In the genomic region with DNA sequence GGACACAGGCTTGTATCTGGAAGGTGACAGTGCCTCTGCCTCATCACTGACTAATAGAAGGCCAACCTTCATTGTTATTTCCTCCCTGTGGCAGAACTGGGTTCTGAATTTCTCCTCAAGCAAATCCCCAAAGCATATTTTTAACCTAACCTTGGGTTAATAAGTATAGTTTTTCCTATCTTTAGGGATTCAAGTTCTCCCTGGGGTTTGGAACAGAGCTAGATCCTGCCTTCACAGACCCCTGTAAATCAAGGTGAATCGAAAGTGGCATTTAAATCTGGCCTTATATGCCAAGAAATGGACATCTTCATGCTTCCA, we compare ENCODE assay signal across 1 cellular context.
TF ChIP-seq lines count a peak whose summit lies in the region.

No MANE protein-coding gene starts in this region.

TF ChIP-seq in H1, 55 proteins besides CTCF, POLR2A, EP300 and RAD21 (continued from another document):
- TF ChIP-seq, protein P1, sequence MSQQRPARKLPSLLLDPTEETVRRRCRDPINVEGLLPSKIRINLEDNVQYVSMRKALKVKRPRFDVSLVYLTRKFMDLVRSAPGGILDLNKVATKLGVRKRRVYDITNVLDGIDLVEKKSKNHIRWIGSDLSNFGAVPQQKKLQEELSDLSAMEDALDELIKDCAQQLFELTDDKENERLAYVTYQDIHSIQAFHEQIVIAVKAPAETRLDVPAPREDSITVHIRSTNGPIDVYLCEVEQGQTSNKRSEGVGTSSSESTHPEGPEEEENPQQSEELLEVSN (IDR thresholded peaks at IDR 0.05): no peak
- TF ChIP-seq, protein P2, sequence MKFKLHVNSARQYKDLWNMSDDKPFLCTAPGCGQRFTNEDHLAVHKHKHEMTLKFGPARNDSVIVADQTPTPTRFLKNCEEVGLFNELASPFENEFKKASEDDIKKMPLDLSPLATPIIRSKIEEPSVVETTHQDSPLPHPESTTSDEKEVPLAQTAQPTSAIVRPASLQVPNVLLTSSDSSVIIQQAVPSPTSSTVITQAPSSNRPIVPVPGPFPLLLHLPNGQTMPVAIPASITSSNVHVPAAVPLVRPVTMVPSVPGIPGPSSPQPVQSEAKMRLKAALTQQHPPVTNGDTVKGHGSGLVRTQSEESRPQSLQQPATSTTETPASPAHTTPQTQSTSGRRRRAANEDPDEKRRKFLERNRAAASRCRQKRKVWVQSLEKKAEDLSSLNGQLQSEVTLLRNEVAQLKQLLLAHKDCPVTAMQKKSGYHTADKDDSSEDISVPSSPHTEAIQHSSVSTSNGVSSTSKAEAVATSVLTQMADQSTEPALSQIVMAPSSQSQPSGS (IDR thresholded peaks at IDR 0.05; ENCODE audit: low read length): no peak
- TF ChIP-seq TAF7 (optimal IDR thresholded peaks at IDR 0.05; ENCODE audit: borderline replicate concordance, low read depth, low read length): no peak
- TF ChIP-seq, protein P3, sequence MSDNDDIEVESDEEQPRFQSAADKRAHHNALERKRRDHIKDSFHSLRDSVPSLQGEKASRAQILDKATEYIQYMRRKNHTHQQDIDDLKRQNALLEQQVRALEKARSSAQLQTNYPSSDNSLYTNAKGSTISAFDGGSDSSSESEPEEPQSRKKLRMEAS (IDR thresholded peaks at IDR 0.05): no peak
- TF ChIP-seq JUND (IDR thresholded peaks at IDR 0.05; ENCODE audit: low read length): no peak
